Comparison of ENCODE assay signal across 8 cellular contexts in genomic region chr12:26434299-26434915, GRCh38.
A peak's percentile ranks its signal among the peaks of the same experiment; 100 is the strongest.
DNase-seq lines count a peak whose midpoint lies in the region; ATAC-seq and TF ChIP-seq lines count a peak whose summit lies in the region.

No MANE protein-coding gene starts in this region.

- H3K4me1 Mint-ChIP-seq in activated naive CD4-positive, alpha-beta T cell treated with anti-CD3 and anti-CD28 coated beads for 36 hours (ENCODE audit: low read depth): no peaks in the 10 kb centered on the region

- H3K4me1 ChIP-seq in body of pancreas (peaks cover 11% of the 10 kb centered on the region), upper lobe of left lung (no peaks in the 10 kb centered on the region)

- H3K27me3 ChIP-seq in body of pancreas: no peaks in the 10 kb centered on the region
- no peaks in the 10 kb centered on the region for H3K27me3 ChIP-seq in kidney epithelial cell (ENCODE audit: control insufficient read depth, insufficient read depth, low read length)
- no peaks in the 10 kb centered on the region for H3K27me3 ChIP-seq in upper lobe of left lung

- TF ChIP-seq POLR2A in body of pancreas (IDR thresholded peaks at IDR 0.05) (no peak), upper lobe of left lung (IDR thresholded peaks at IDR 0.05) (no peak)

- H3K36me3 ChIP-seq in body of pancreas (replicated peaks in 1 of 2; ENCODE audit: insufficient read depth in 1 of 2, low read depth in 2 of 2): no peaks in the 10 kb centered on the region
- no peaks in the 10 kb centered on the region for H3K36me3 ChIP-seq in kidney epithelial cell (ENCODE audit: control insufficient read depth, insufficient read depth, low read length)
- peaks cover 0 to 7% (median 0%) of the 10 kb centered on the region in 4 donors for H3K36me3 ChIP-seq in upper lobe of left lung

- ATAC-seq in HG03280 (IDR thresholded peaks at IDR 0.05; ENCODE audit: unreplicated experiment): peak; percentile 72
- peak; percentile 71 for ATAC-seq in body of pancreas
- ATAC-seq in upper lobe of left lung (ENCODE audit: low FRiP score in 2 of 2): peak; percentile 65 to 78
- no peak for ATAC-seq in GM21447 (IDR thresholded peaks at IDR 0.05; ENCODE audit: unreplicated experiment)

- no peak overlapping the region for H3K4me3 Mint-ChIP-seq in activated naive CD4-positive, alpha-beta T cell treated with anti-CD3 and anti-CD28 coated beads for 36 hours

- H3K27ac ChIP-seq in body of pancreas: no peak overlapping the region
- no peak overlapping the region for H3K27ac ChIP-seq in upper lobe of left lung

- TF ChIP-seq CTCF in body of pancreas (IDR thresholded peaks at IDR 0.05) (peak in 6 of 7 experiments; percentile 48 to 97 (median 92)), kidney epithelial cell (IDR thresholded peaks at IDR 0.05; ENCODE audit: insufficient read depth, low read length, poor library complexity, severe bottlenecking) (peak; percentile 78), upper lobe of left lung (IDR thresholded peaks at IDR 0.05) (peak; percentile 49 to 86 (median 82))

- H3K4me3 ChIP-seq in body of pancreas (no peak overlapping the region), kidney epithelial cell (ENCODE audit: low read depth, low read length) (no peak overlapping the region), upper lobe of left lung (no peak overlapping the region)

- 62 to 71% methylated on average over 2 of the region's 2 CpGs for WGBS in body of pancreas, 2 donors
- 68 to 81% methylated on average over 2 of the region's 2 CpGs for WGBS in upper lobe of left lung, 2 donors

- no peaks in the 10 kb centered on the region for H3K27me3 Mint-ChIP-seq in activated naive CD4-positive, alpha-beta T cell treated with anti-CD3 and anti-CD28 coated beads for 36 hours (ENCODE audit: low read depth)

- intact Hi-C loops in activated naive CD4-positive, alpha-beta T cell treated with anti-CD3 and anti-CD28 coated beads for 36 hours (cut with micrococcal nuclease): loop anchor here (1.0 to 2.0 kb wide), 6 partner anchors 91 to 450 kb away; no protein-coding TSS in a partner anchor
- intact Hi-C loops in body of pancreas (cut with DNase I): no loop called here

- TF ChIP-seq EP300 in upper lobe of left lung (IDR thresholded peaks at IDR 0.05): no peak

- no peaks in the 10 kb centered on the region for H3K9me3 ChIP-seq in body of pancreas
- no peaks in the 10 kb centered on the region for H3K9me3 ChIP-seq in upper lobe of left lung

- no peak overlapping the region for H3K27ac Mint-ChIP-seq in activated naive CD4-positive, alpha-beta T cell treated with anti-CD3 and anti-CD28 coated beads for 36 hours

- no peaks in the 10 kb centered on the region for H3K9me3 Mint-ChIP-seq in activated naive CD4-positive, alpha-beta T cell treated with anti-CD3 and anti-CD28 coated beads for 36 hours

- peaks cover 9% of the 10 kb centered on the region for H3K36me3 Mint-ChIP-seq in activated naive CD4-positive, alpha-beta T cell treated with anti-CD3 and anti-CD28 coated beads for 36 hours (ENCODE audit: low read depth)

- CTCF ChIA-PET in activated naive CD4-positive, alpha-beta T cell treated with anti-CD3 and anti-CD28 coated beads for 36 hours (lab: Charles Lee): no interaction called here

- peak; percentile 34 for DNase-seq in activated naive CD4-positive, alpha-beta T cell treated with anti-CD3 and anti-CD28 coated beads for 36 hours
- no peak for DNase-seq in activated naive CD4-positive, alpha-beta T cell (lab: John Stamatoyannopoulos, UW)
- peak; percentile 74 for DNase-seq in NCI-H748 (lab: John Stamatoyannopoulos, UW; ENCODE audit: unreplicated experiment)
- DNase-seq in body of pancreas: peak; percentile 34 to 58 (median 42)
- peak; percentile 29 for DNase-seq in kidney epithelial cell (ENCODE audit: low read depth)
- no peak for DNase-seq in upper lobe of left lung

Comparison
In these comparisons a context has a peak if more than half of its experiments do, and no peak if none do; other contexts are left out.
1. DNase-seq: peak in activated naive CD4-positive, alpha-beta T cell treated with anti-CD3 and anti-CD28 coated beads for 36 hours (single experiment), NCI-H748 (single experiment), body of pancreas (4 of 4) and kidney epithelial cell (single experiment); none in activated naive CD4-positive, alpha-beta T cell (0 of 4) and upper lobe of left lung (0 of 2).
2. Peak in every context shown above with its lines, with median percentiles within 50 percentile points of each other: CTCF ChIP-seq.